21 cellular contexts compared by ENCODE assay signal in genomic region chr6:166902211-166902755, GRCh38.
"Had no signal": no experiment of that assay in that cellular context is flagged by ENCODE, and none has a peak within 500 bp of the region (broad histone marks: within the 10 kb centered on the region; RNA-seq: fewer than 3 reads in every experiment).

No MANE protein-coding gene starts in this region.

- H3K4me3 ChIP-seq: adrenal gland, SJSA1 had no signal

- H3K4me1 ChIP-seq: adrenal gland, SJSA1 had no signal

- H3K9me3 ChIP-seq: adrenal gland, SJSA1 had no signal

- H3K27me3 ChIP-seq: adrenal gland had no signal

- H3K36me3 Mint-ChIP-seq: activated CD4-positive, alpha-beta memory T cell treated with anti-CD3 and anti-CD28 coated beads for 36 hours; activated naive CD8-positive, alpha-beta T cell treated with anti-CD3 and anti-CD28 coated beads, Interleukin-2, amount 10 ng/mL, durations not matched to agents 7 days and 5 days had no signal

- H3K27me3 Mint-ChIP-seq: activated CD4-positive, alpha-beta memory T cell treated with anti-CD3 and anti-CD28 coated beads for 36 hours; activated naive CD8-positive, alpha-beta T cell treated with anti-CD3 and anti-CD28 coated beads, Interleukin-2, amount 10 ng/mL, durations not matched to agents 7 days and 5 days had no signal

- DNase-seq: activated CD4-positive, alpha-beta memory T cell treated with anti-CD3 and anti-CD28 coated beads for 36 hours; activated CD4-positive, alpha-beta T cell treated with anti-CD3 and anti-CD28 coated beads for 48 hours; activated CD4-positive, CD25-positive, alpha-beta regulatory T cell treated with anti-CD3 and anti-CD28 coated beads, Interleukin-2, amount 50 U/mL, for 72 hours; activated CD8-positive, alpha-beta memory T cell treated with anti-CD3 and anti-CD28 coated beads, Interleukin-2, amount 50 U/mL, for 4 hours; activated naive CD4-positive, alpha-beta T cell treated with anti-CD3 and anti-CD28 coated beads, Interleukin-2, amount 50 U/mL, for 16 hours; activated naive CD8-positive, alpha-beta T cell treated with anti-CD3 and anti-CD28 coated beads, Interleukin-2, amount 10 ng/mL, durations not matched to agents 7 days and 5 days; activated T-cell treated with anti-CD3 and anti-CD28 coated beads, Interleukin-2, amount 50 U/mL, for 1 hour; adrenal gland; anterior cingulate cortex; cerebellar nuclear complex; Karpas-422; MM.1S; NCI-H1105; NCI-H1436; NCI-H1694 treated with DMSO at 0.1 percent for 48 hours; NCI-H2081; NCI-H446; NCI-H524; SHP77; SW 1271 had no signal

- H3K4me3 Mint-ChIP-seq: activated CD4-positive, alpha-beta memory T cell treated with anti-CD3 and anti-CD28 coated beads for 36 hours; activated naive CD8-positive, alpha-beta T cell treated with anti-CD3 and anti-CD28 coated beads, Interleukin-2, amount 10 ng/mL, durations not matched to agents 7 days and 5 days had no signal

- H3K27ac Mint-ChIP-seq: activated CD4-positive, alpha-beta memory T cell treated with anti-CD3 and anti-CD28 coated beads for 36 hours; activated naive CD8-positive, alpha-beta T cell treated with anti-CD3 and anti-CD28 coated beads, Interleukin-2, amount 10 ng/mL, durations not matched to agents 7 days and 5 days had no signal

- H3K36me3 ChIP-seq: adrenal gland, SJSA1 had no signal

- H3K27ac ChIP-seq: adrenal gland, SJSA1 had no signal

- H3K9me3 Mint-ChIP-seq: activated naive CD8-positive, alpha-beta T cell treated with anti-CD3 and anti-CD28 coated beads, Interleukin-2, amount 10 ng/mL, durations not matched to agents 7 days and 5 days had no signal
